1 cellular context compared by ENCODE assay signal in the genomic region with DNA sequence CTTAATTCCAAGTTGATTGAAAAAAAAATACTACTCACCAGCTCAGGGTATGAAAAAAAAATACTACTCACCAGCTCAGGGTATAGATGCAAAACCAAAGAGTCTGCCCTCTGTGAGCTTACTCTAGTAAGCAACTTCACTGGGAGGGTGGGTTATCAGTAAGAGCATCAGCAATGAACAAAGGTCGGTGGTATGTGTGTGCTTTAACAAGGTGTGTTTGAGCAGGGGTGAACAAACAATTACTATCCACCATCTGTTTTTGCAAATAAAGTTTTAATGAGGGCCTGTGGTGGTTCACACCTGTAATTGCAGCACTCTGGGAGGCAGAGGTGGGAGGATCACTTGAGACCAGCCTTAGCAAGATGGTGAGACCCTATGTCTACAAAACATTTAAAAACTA.
TF ChIP-seq lines count a peak whose summit lies in the region.

No MANE protein-coding gene starts in this region.

TF ChIP-seq in HepG2, 621 proteins besides CTCF, POLR2A, EP300 and RAD21 (continued from another document and continues in another):
- TF ChIP-seq, protein P1, sequence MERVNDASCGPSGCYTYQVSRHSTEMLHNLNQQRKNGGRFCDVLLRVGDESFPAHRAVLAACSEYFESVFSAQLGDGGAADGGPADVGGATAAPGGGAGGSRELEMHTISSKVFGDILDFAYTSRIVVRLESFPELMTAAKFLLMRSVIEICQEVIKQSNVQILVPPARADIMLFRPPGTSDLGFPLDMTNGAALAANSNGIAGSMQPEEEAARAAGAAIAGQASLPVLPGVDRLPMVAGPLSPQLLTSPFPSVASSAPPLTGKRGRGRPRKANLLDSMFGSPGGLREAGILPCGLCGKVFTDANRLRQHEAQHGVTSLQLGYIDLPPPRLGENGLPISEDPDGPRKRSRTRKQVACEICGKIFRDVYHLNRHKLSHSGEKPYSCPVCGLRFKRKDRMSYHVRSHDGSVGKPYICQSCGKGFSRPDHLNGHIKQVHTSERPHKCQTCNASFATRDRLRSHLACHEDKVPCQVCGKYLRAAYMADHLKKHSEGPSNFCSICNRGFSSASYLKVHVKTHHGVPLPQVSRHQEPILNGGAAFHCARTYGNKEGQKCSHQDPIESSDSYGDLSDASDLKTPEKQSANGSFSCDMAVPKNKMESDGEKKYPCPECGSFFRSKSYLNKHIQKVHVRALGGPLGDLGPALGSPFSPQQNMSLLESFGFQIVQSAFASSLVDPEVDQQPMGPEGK (CRISPR knock-in tag; IDR thresholded peaks at IDR 0.05) = peak; percentile 24; the same call in 1 of the 2 replicates
- TF ChIP-seq ASH2L (IDR thresholded peaks at IDR 0.05; ENCODE audit: insufficient read length, low read depth, low read length) = no peak
- peak; percentile 30; the same call in 1 of the 2 replicates for TF ChIP-seq ZMYM3 (CRISPR knock-in tag; IDR thresholded peaks at IDR 0.05)
- peak; percentile 70; the same call in 1 of the 2 replicates for TF ChIP-seq MIXL1 (CRISPR knock-in tag; IDR thresholded peaks at IDR 0.05)
- 0 out of 2 replicates have a peak, but pooled peaks have one; percentile 24 for TF ChIP-seq ESRRA (CRISPR knock-in tag; IDR thresholded peaks at IDR 0.05; ENCODE audit: low read depth)
- TF ChIP-seq MAX (IDR thresholded peaks at IDR 0.05) = no peak
- no peak for TF ChIP-seq NRL (CRISPR knock-in tag; IDR thresholded peaks at IDR 0.05; ENCODE audit: borderline replicate concordance)
- no peak for TF ChIP-seq TRAFD1 (CRISPR knock-in tag; IDR thresholded peaks at IDR 0.05; ENCODE audit: borderline replicate concordance)
- TF ChIP-seq, protein P2, sequence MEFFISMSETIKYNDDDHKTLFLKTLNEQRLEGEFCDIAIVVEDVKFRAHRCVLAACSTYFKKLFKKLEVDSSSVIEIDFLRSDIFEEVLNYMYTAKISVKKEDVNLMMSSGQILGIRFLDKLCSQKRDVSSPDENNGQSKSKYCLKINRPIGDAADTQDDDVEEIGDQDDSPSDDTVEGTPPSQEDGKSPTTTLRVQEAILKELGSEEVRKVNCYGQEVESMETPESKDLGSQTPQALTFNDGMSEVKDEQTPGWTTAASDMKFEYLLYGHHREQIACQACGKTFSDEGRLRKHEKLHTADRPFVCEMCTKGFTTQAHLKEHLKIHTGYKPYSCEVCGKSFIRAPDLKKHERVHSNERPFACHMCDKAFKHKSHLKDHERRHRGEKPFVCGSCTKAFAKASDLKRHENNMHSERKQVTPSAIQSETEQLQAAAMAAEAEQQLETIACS (CRISPR knock-in tag; IDR thresholded peaks at IDR 0.05) = no peak
- no peak for TF ChIP-seq JDP2 (CRISPR knock-in tag; IDR thresholded peaks at IDR 0.05; ENCODE audit: borderline replicate concordance)
- TF ChIP-seq, protein P3, sequence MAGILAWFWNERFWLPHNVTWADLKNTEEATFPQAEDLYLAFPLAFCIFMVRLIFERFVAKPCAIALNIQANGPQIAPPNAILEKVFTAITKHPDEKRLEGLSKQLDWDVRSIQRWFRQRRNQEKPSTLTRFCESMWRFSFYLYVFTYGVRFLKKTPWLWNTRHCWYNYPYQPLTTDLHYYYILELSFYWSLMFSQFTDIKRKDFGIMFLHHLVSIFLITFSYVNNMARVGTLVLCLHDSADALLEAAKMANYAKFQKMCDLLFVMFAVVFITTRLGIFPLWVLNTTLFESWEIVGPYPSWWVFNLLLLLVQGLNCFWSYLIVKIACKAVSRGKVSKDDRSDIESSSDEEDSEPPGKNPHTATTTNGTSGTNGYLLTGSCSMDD (CRISPR knock-in tag; IDR thresholded peaks at IDR 0.05) = no peak
- TF ChIP-seq ZNF558 (CRISPR knock-in tag; IDR thresholded peaks at IDR 0.05; ENCODE audit: borderline replicate concordance) = no peak
- TF ChIP-seq, protein P4, sequence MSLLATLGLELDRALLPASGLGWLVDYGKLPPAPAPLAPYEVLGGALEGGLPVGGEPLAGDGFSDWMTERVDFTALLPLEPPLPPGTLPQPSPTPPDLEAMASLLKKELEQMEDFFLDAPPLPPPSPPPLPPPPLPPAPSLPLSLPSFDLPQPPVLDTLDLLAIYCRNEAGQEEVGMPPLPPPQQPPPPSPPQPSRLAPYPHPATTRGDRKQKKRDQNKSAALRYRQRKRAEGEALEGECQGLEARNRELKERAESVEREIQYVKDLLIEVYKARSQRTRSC (CRISPR knock-in tag; IDR thresholded peaks at IDR 0.05; ENCODE audit: low read depth) = no peak
- TF ChIP-seq DPF2 (CRISPR knock-in tag; IDR thresholded peaks at IDR 0.05; ENCODE audit: borderline replicate concordance, low read depth) = 0 out of 2 replicates have a peak, but pooled peaks have one; percentile 39
- TF ChIP-seq ARID2 (CRISPR knock-in tag; IDR thresholded peaks at IDR 0.05; ENCODE audit: borderline replicate concordance) = no peak
- peak; percentile 39; the same call in 1 of the 2 replicates for TF ChIP-seq HDAC2 (CRISPR knock-in tag; IDR thresholded peaks at IDR 0.05)
- 0 out of 2 replicates have a peak, but pooled peaks have one; percentile 12 for TF ChIP-seq KDM1A (CRISPR knock-in tag; IDR thresholded peaks at IDR 0.05)
- TF ChIP-seq KDM6A (CRISPR knock-in tag; IDR thresholded peaks at IDR 0.05; ENCODE audit: low read depth) = no peak
- TF ChIP-seq, protein P5, sequence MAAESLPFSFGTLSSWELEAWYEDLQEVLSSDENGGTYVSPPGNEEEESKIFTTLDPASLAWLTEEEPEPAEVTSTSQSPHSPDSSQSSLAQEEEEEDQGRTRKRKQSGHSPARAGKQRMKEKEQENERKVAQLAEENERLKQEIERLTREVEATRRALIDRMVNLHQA (CRISPR knock-in tag; IDR thresholded peaks at IDR 0.05) = no peak
- TF ChIP-seq KDM5A (IDR thresholded peaks at IDR 0.05; ENCODE audit: borderline replicate concordance, low read length) = no peak
- TF ChIP-seq HNRNPL (IDR thresholded peaks at IDR 0.05; ENCODE audit: low read depth, low read length) = no peak
- no peak for TF ChIP-seq ZFAT (CRISPR knock-in tag; conservative IDR thresholded peaks at IDR 0.05)
- TF ChIP-seq TMF1 (CRISPR knock-in tag; IDR thresholded peaks at IDR 0.05; ENCODE audit: low read depth) = no peak
- TF ChIP-seq YEATS4 (CRISPR knock-in tag; IDR thresholded peaks at IDR 0.05; ENCODE audit: borderline replicate concordance) = no peak
- TF ChIP-seq HMGXB4 (CRISPR knock-in tag; IDR thresholded peaks at IDR 0.05; ENCODE audit: borderline replicate concordance in 1 of 2, low read depth in 1 of 2) = no peak
- TF ChIP-seq FOXA3 (CRISPR knock-in tag; IDR thresholded peaks at IDR 0.05) = peak; percentile 63; the same call in 1 of the 2 replicates
- no peak for TF ChIP-seq MLX (CRISPR knock-in tag; IDR thresholded peaks at IDR 0.05)
- TF ChIP-seq SOX5 (CRISPR knock-in tag; IDR thresholded peaks at IDR 0.05; ENCODE audit: borderline replicate concordance) = peak; percentile 58; the same call in 1 of the 2 replicates
- TF ChIP-seq SOX6 (IDR thresholded peaks at IDR 0.05) = no peak
- TF ChIP-seq SOX6 (CRISPR knock-in tag; IDR thresholded peaks at IDR 0.05) = peak; percentile 81
- TF ChIP-seq ZNF83 (CRISPR knock-in tag; IDR thresholded peaks at IDR 0.05; ENCODE audit: borderline replicate concordance) = no peak
- peak; percentile 62; the same call in 1 of the 2 replicates for TF ChIP-seq ZMYM4 (CRISPR knock-in tag; IDR thresholded peaks at IDR 0.05)
- TF ChIP-seq GATA4 (IDR thresholded peaks at IDR 0.05; ENCODE audit: borderline replicate concordance, low read depth) = no peak
- no peak for TF ChIP-seq ZNF407 (CRISPR knock-in tag; IDR thresholded peaks at IDR 0.05; ENCODE audit: not compliant biosample characterization)
- TF ChIP-seq POGK (CRISPR knock-in tag; conservative IDR thresholded peaks at IDR 0.05) = peak; percentile 99
